1 cellular context compared by ENCODE assay signal in the genomic region with DNA sequence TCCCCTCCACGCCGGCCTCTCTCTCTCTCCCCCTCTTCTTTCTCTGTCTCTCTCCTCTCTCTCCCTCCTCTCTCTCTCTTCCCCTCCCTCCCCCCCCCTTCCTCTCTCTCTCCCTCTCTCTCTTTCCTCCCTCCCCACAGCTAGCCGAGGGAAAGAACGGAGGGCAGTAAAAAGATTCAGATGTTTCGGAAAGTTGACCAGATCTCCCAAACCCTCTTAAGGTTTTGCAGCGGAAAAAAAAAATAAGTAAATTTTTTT.
TF ChIP-seq lines count a peak whose summit lies in the region.

No MANE protein-coding gene starts in this region.

TF ChIP-seq in HepG2, 621 proteins besides CTCF, POLR2A, EP300 and RAD21 (continued from another document):
- TF ChIP-seq IRF9 (CRISPR knock-in tag; IDR thresholded peaks at IDR 0.05; ENCODE audit: borderline replicate concordance): no peak
- no peak for TF ChIP-seq ZNF567 (CRISPR knock-in tag; IDR thresholded peaks at IDR 0.05; ENCODE audit: borderline replicate concordance)
- TF ChIP-seq ZBTB1 (CRISPR knock-in tag; IDR thresholded peaks at IDR 0.05; ENCODE audit: borderline replicate concordance): no peak
- TF ChIP-seq ZNF816 (CRISPR knock-in tag; IDR thresholded peaks at IDR 0.05; ENCODE audit: borderline replicate concordance): no peak
- TF ChIP-seq RARA (CRISPR knock-in tag; IDR thresholded peaks at IDR 0.05): no peak
- TF ChIP-seq, protein P1, sequence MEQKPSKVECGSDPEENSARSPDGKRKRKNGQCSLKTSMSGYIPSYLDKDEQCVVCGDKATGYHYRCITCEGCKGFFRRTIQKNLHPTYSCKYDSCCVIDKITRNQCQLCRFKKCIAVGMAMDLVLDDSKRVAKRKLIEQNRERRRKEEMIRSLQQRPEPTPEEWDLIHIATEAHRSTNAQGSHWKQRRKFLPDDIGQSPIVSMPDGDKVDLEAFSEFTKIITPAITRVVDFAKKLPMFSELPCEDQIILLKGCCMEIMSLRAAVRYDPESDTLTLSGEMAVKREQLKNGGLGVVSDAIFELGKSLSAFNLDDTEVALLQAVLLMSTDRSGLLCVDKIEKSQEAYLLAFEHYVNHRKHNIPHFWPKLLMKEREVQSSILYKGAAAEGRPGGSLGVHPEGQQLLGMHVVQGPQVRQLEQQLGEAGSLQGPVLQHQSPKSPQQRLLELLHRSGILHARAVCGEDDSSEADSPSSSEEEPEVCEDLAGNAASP (CRISPR knock-in tag; IDR thresholded peaks at IDR 0.05; ENCODE audit: borderline replicate concordance): no peak
- no peak for TF ChIP-seq GPBP1L1 (CRISPR knock-in tag; IDR thresholded peaks at IDR 0.05)
- no peak for TF ChIP-seq ZNF207 (IDR thresholded peaks at IDR 0.05; ENCODE audit: borderline replicate concordance)
- no peak for TF ChIP-seq HNF4A (CRISPR knock-in tag; IDR thresholded peaks at IDR 0.05)
- TF ChIP-seq, protein P2, sequence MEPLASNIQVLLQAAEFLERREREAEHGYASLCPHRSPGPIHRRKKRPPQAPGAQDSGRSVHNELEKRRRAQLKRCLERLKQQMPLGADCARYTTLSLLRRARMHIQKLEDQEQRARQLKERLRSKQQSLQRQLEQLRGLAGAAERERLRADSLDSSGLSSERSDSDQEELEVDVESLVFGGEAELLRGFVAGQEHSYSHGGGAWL (CRISPR knock-in tag; IDR thresholded peaks at IDR 0.05): no peak
- TF ChIP-seq E2F1 (CRISPR knock-in tag; IDR thresholded peaks at IDR 0.05): no peak
- no peak for TF ChIP-seq KDM2A (CRISPR knock-in tag; IDR thresholded peaks at IDR 0.05; ENCODE audit: borderline replicate concordance, low read depth)
- TF ChIP-seq ZNF362 (CRISPR knock-in tag; IDR thresholded peaks at IDR 0.05; ENCODE audit: borderline replicate concordance): no peak
- no peak for TF ChIP-seq ZNF274 (CRISPR knock-in tag; IDR thresholded peaks at IDR 0.05)
- no peak for TF ChIP-seq HMGXB4 (CRISPR knock-in tag; IDR thresholded peaks at IDR 0.05; ENCODE audit: borderline replicate concordance in 1 of 2, low read depth in 1 of 2)
- TF ChIP-seq HHEX (CRISPR knock-in tag; IDR thresholded peaks at IDR 0.05): no peak
- TF ChIP-seq ZNF460 (CRISPR knock-in tag; IDR thresholded peaks at IDR 0.05; ENCODE audit: borderline replicate concordance): no peak
TF ChIP-seq in HepG2: peak in this region for 0.
